ENCODE assay signal across 9 cellular contexts in the genomic region with DNA sequence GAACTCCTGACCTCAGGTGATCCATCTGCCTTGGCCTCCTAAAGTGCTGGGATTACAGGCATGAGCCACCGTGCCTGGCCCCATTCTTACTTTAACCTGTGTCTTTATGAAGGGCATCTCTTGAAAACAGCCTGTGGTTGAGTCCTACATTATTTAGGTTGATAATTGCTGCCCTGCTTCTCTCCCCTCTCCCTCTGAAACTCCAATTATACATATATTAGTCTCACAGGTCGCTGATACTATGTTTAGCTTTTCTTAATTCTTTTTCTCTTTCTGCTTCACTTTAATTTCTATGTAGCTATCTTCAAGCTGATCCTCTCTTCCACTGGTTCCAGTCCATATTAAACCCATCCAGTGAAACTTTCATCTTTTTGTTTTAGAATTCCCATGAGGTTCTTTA.
"Had no signal": no experiment of that assay in that cellular context is flagged by ENCODE, and none has a peak within 500 bp of the region (broad histone marks: within the 10 kb centered on the region; RNA-seq: fewer than 3 reads in every experiment).

No MANE protein-coding gene starts in this region.

- H3K9me3 ChIP-seq: HAP-1 had no signal

- H3K4me1 ChIP-seq: HAP-1 had no signal

- H3K9me3 Mint-ChIP-seq: HFFc6 had no signal

- H3K27ac ChIP-seq: GM23248 had no signal

- H3K4me3 ChIP-seq: GM23248, GM23338, HAP-1 had no signal

- ATAC-seq: GM23338, HCT116 had no signal

- H3K36me3 ChIP-seq: HAP-1 had no signal

- DNase-seq: GM23248, GOT3, H7, H9, HCEC 1CT, HFFc6 had no signal

- H3K27ac Mint-ChIP-seq: GM23338, H9, HFFc6 had no signal

- H3K4me1 Mint-ChIP-seq: GM23338, H9 had no signal

- H3K4me3 Mint-ChIP-seq: GM23338, H9, HFFc6 had no signal
